In genomic region chr2:67561411-67561965, GRCh38 we compare ENCODE assay signal across 10 cellular contexts.
DNase-seq lines count a peak whose midpoint lies in the region; ATAC-seq and TF ChIP-seq lines count a peak whose summit lies in the region.
"Had no signal": no experiment of that assay in that cellular context is flagged by ENCODE, and none has a peak within 500 bp of the region (broad histone marks: within the 10 kb centered on the region; RNA-seq: fewer than 3 reads in every experiment).

No MANE protein-coding gene starts in this region.

- H3K4me1 ChIP-seq in right cardiac atrium (ENCODE audit: control insufficient read depth, insufficient read depth, low read length): peaks cover 2% of the 10 kb centered on the region
- peaks cover 8 to 23% of the 10 kb centered on the region in 2 donors for H3K4me1 ChIP-seq in thoracic aorta (ENCODE audit: control insufficient read depth in 1 of 2, low read depth in 2 of 2)

- peak overlapping the region; percentile 80 for H3K27ac ChIP-seq in right cardiac atrium (ENCODE audit: low read length)
- H3K27ac ChIP-seq in thoracic aorta: no peak overlapping the region
- no peak overlapping the region for H3K27ac ChIP-seq in CD4-positive, alpha-beta T cell (ENCODE audit: low read depth, low read length)

- intact Hi-C loops in right cardiac atrium (cut with DNase I): loop anchor here in 1 of 4 donors (10.0 kb wide), 1 partner anchor 83 kb away; no protein-coding TSS in a partner anchor
- intact Hi-C loops in CD4-positive, alpha-beta T cell (cut with DNase I, micrococcal nuclease): no loop called here

- no peak overlapping the region for H3K4me3 ChIP-seq in right cardiac atrium (ENCODE audit: low read length)
- peak overlapping the region; percentile 37 for H3K4me3 ChIP-seq in thoracic aorta

- DNase-seq in NCI-H1417 (lab: John Stamatoyannopoulos, UW) (peak in 2 of 3 experiments; percentile 3 to 55), NCI-H1417 treated with DMSO at 0.1 percent for 48 hours (lab: John Stamatoyannopoulos, UW) (no peak), amniotic epithelial cell (ENCODE audit: low read depth) (peak; percentile 97), right cardiac atrium (peak; percentile 84 to 89 (median 88)), thoracic aorta (ENCODE audit: low spot score) (peak; percentile 5), nephron progenitor cell (no peak)
- DNase-seq in CD4-positive, alpha-beta T cell: no peak

- H3K4me1 Mint-ChIP-seq in nephron progenitor cell: peaks cover 7% of the 10 kb centered on the region
- no peaks in the 10 kb centered on the region for H3K4me1 Mint-ChIP-seq in CD4-positive, alpha-beta T cell (ENCODE audit: low read depth)
- H3K4me1 Mint-ChIP-seq: activated naive CD4-positive, alpha-beta T cell treated with anti-CD3 and anti-CD28 coated beads, Interleukin-2, amount 50 U/mL, for 24 hours had no signal

- CTCF ChIA-PET in CD4-positive, alpha-beta T cell (lab: Charles Lee): no interaction called here

- no peak overlapping the region for H3K4me3 Mint-ChIP-seq in nephron progenitor cell
- no peak overlapping the region for H3K4me3 Mint-ChIP-seq in CD4-positive, alpha-beta T cell
- H3K4me3 Mint-ChIP-seq: activated naive CD4-positive, alpha-beta T cell treated with anti-CD3 and anti-CD28 coated beads, Interleukin-2, amount 50 U/mL, for 24 hours; T-helper 1 cell treated with Interleukin-12 subunit alpha and Interleukin-12 subunit beta and Interleukin-4 antibody, amounts not matched to agents 30 μg/mL and 1 μg/mL, for 36 hours had no signal

- ATAC-seq in right cardiac atrium: peak; percentile 91 to 93
- peak; percentile 40 for ATAC-seq in thoracic aorta (ENCODE audit: insufficient number of reproducible peaks, low FRiP score, low read depth)
- ATAC-seq in GM18868 (IDR thresholded peaks at IDR 0.05; ENCODE audit: unreplicated experiment): no peak
- ATAC-seq in CD4-positive, alpha-beta T cell (ENCODE audit: poor library complexity): no peak

- H3K27ac Mint-ChIP-seq in nephron progenitor cell: no peak overlapping the region
- no peak overlapping the region for H3K27ac Mint-ChIP-seq in CD4-positive, alpha-beta T cell
- H3K27ac Mint-ChIP-seq: activated naive CD4-positive, alpha-beta T cell treated with anti-CD3 and anti-CD28 coated beads, Interleukin-2, amount 50 U/mL, for 24 hours; T-helper 1 cell treated with Interleukin-12 subunit alpha and Interleukin-12 subunit beta and Interleukin-4 antibody, amounts not matched to agents 30 μg/mL and 1 μg/mL, for 36 hours had no signal

- H3K9me3 ChIP-seq in right cardiac atrium (ENCODE audit: control insufficient read depth, low read length) (no peaks in the 10 kb centered on the region), thoracic aorta (no peaks in the 10 kb centered on the region)
- no peaks in the 10 kb centered on the region for H3K9me3 ChIP-seq in CD4-positive, alpha-beta T cell (ENCODE audit: control insufficient read depth, low read length)

- no peaks in the 10 kb centered on the region for H3K36me3 Mint-ChIP-seq in nephron progenitor cell (ENCODE audit: low read depth)
- H3K36me3 Mint-ChIP-seq in CD4-positive, alpha-beta T cell (ENCODE audit: low read depth): no peaks in the 10 kb centered on the region
- H3K36me3 Mint-ChIP-seq: activated naive CD4-positive, alpha-beta T cell treated with anti-CD3 and anti-CD28 coated beads, Interleukin-2, amount 50 U/mL, for 24 hours had no signal

- H3K9me3 Mint-ChIP-seq in nephron progenitor cell: peaks cover 13% of the 10 kb centered on the region
- peaks cover 3% of the 10 kb centered on the region for H3K9me3 Mint-ChIP-seq in CD4-positive, alpha-beta T cell
- H3K9me3 Mint-ChIP-seq: activated naive CD4-positive, alpha-beta T cell treated with anti-CD3 and anti-CD28 coated beads, Interleukin-2, amount 50 U/mL, for 24 hours; T-helper 1 cell treated with Interleukin-12 subunit alpha and Interleukin-12 subunit beta and Interleukin-4 antibody, amounts not matched to agents 30 μg/mL and 1 μg/mL, for 36 hours had no signal

- H3K27me3 ChIP-seq in right cardiac atrium (ENCODE audit: control insufficient read depth, insufficient read depth): no peaks in the 10 kb centered on the region
- H3K27me3 ChIP-seq in thoracic aorta (replicated peaks; ENCODE audit: insufficient read depth): no peaks in the 10 kb centered on the region
- H3K27me3 ChIP-seq in CD4-positive, alpha-beta T cell (ENCODE audit: control insufficient read depth, insufficient read depth, low read length): no peaks in the 10 kb centered on the region

- WGBS in right cardiac atrium: 14% methylated on average over 9 of the region's 9 CpGs

- TF ChIP-seq CTCF in thoracic aorta (IDR thresholded peaks at IDR 0.05): no peak
- TF ChIP-seq CTCF in nephron progenitor cell (IDR thresholded peaks at IDR 0.05): no peak
- no peak for TF ChIP-seq CTCF in CD4-positive, alpha-beta T cell (IDR thresholded peaks at IDR 0.05)

- no peaks in the 10 kb centered on the region for H3K27me3 Mint-ChIP-seq in nephron progenitor cell (ENCODE audit: low read depth, poor library complexity)
- no peaks in the 10 kb centered on the region for H3K27me3 Mint-ChIP-seq in CD4-positive, alpha-beta T cell

- POLR2A ChIA-PET in CD4-positive, alpha-beta T cell (lab: Charles Lee): no interaction called here

- no peaks in the 10 kb centered on the region for H3K36me3 ChIP-seq in thoracic aorta

Comparison
In these comparisons a context has a peak if more than half of its experiments do, and no peak if none do; other contexts are left out.
1. DNase-seq: peak in NCI-H1417 (2 of 3), amniotic epithelial cell (single experiment), right cardiac atrium (3 of 3) and thoracic aorta (single experiment); none in NCI-H1417 treated with DMSO at 0.1 percent for 48 hours (single experiment), nephron progenitor cell (single experiment) and CD4-positive, alpha-beta T cell (0 of 10).
2. ATAC-seq: peak in right cardiac atrium (2 of 2) and thoracic aorta (single experiment); none in GM18868 (single experiment) and CD4-positive, alpha-beta T cell (single experiment).